7 cellular contexts compared by ENCODE assay signal in the genomic region with DNA sequence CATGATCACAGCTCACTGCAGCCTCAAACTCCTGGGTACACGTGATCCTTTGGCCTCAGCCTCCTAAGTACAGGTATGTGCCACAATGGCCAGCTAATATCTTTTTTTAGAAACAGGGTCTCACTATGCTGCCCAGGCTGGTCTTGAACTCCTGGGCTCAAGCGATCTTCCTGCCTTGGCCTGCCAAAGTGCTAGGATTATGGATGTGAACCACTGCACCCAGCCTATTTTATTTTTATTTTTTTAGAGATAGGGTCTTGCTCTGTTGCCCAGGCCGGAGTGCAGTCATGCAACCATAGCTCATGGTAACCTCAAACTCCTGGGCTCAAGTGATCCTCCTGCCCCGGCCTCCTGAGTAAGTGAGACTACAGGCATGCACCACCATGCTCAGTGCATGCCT. TPM values are rescaled to one million over a fixed set of nuclear protein-coding genes. Genes with fewer than 3 reads are reported as not detected.
A peak's percentile ranks its signal among the peaks of the same experiment; 100 is the strongest.
DNase-seq lines count a peak whose midpoint lies in the region; ATAC-seq, FAIRE-seq and TF ChIP-seq lines count a peak whose summit lies in the region.
"Not testable (repeated sequence)": the region's sequence is repeated elsewhere in the genome, so short reads cannot be mapped to it uniquely, and the experiment has no call there.

No MANE protein-coding gene starts in this region.

- H3K36me3 ChIP-seq in CD8-positive, alpha-beta memory T cell (ENCODE audit: insufficient read depth, low read length); ectodermal cell (ENCODE audit: control insufficient read depth, insufficient read depth, low read length); kidney (ENCODE audit: control insufficient read depth in 1 of 2, insufficient read depth in 2 of 2, low read length in 2 of 2); neuron (ENCODE audit: insufficient read depth, low read length); stomach: not testable (repeated sequence)

- not testable (repeated sequence) for H3K27me3 ChIP-seq in CD8-positive, alpha-beta memory T cell (ENCODE audit: insufficient read depth, low read length, poor library complexity, severe bottlenecking); ectodermal cell (ENCODE audit: control insufficient read depth, insufficient read depth, low read length, poor library complexity, severe bottlenecking); neuron (ENCODE audit: insufficient read depth, low read length); stomach

- not testable (repeated sequence) for H3K9me3 ChIP-seq in CD8-positive, alpha-beta memory T cell (ENCODE audit: low read length); ectodermal cell (ENCODE audit: control insufficient read depth, low read length); kidney (ENCODE audit: control insufficient read depth in 1 of 2, low read length in 2 of 2); neuron (ENCODE audit: low read length); stomach

- H3K36me3 Mint-ChIP-seq in CD8-positive, alpha-beta memory T cell; WTC11; activated T-helper 17 cell treated with anti-CD3 and anti-CD28 coated beads, Interleukin-2, amount 50 U/mL, for 72 hours (ENCODE audit: low read depth): not testable (repeated sequence)

- intact Hi-C loops in kidney (cut with DNase I); stomach (cut with DNase I; ENCODE audit: low total_unique reads): not testable (repeated sequence)

- H3K9ac ChIP-seq in kidney (ENCODE audit: low read length in 2 of 2) = not testable (repeated sequence)

- H3K4me3 Mint-ChIP-seq in CD8-positive, alpha-beta memory T cell = peak overlapping the region in 1 of 7 donors; percentile 89
- not testable (repeated sequence) for H3K4me3 Mint-ChIP-seq in WTC11
- H3K4me3 Mint-ChIP-seq in activated T-helper 17 cell treated with anti-CD3 and anti-CD28 coated beads, Interleukin-2, amount 50 U/mL, for 72 hours = peak overlapping the region; percentile 92

- CTCF ChIA-PET in CD8-positive, alpha-beta memory T cell (lab: Charles Lee) = interaction anchor here (0.9 to 2.3 kb wide), 5 partner anchors 8 to 84 kb away, joined by 3 to 11 read pairs (median 5); a partner anchor contains a TSS
- CTCF ChIA-PET in WTC11 (lab: Charles Lee) = not testable (repeated sequence)

- not testable (repeated sequence) for TF ChIP-seq EP300 in stomach (IDR thresholded peaks at IDR 0.05)

- POLR2A ChIA-PET in CD8-positive, alpha-beta memory T cell (lab: Charles Lee); WTC11 (lab: Charles Lee): not testable (repeated sequence)

- peak overlapping the region in 6 of 8 donors; percentile 83 to 97 (median 94) for H3K27ac Mint-ChIP-seq in CD8-positive, alpha-beta memory T cell
- H3K27ac Mint-ChIP-seq in WTC11 = not testable (repeated sequence)
- H3K27ac Mint-ChIP-seq in activated T-helper 17 cell treated with anti-CD3 and anti-CD28 coated beads, Interleukin-2, amount 50 U/mL, for 72 hours = peak overlapping the region; percentile 95

- not testable (repeated sequence) for H3K27me3 Mint-ChIP-seq in CD8-positive, alpha-beta memory T cell; WTC11 (ENCODE audit: low read depth); activated T-helper 17 cell treated with anti-CD3 and anti-CD28 coated beads, Interleukin-2, amount 50 U/mL, for 72 hours

- TF ChIP-seq POLR2A in stomach (IDR thresholded peaks at IDR 0.05) = not testable (repeated sequence)

- not testable (repeated sequence) for ATAC-seq in WTC11; activated T-helper 17 cell treated with anti-CD3 and anti-CD28 coated beads, Interleukin-2, amount 50 U/mL, for 72 hours (replicated peaks)

- peaks cover 18 to 39% (median 28%) of the 10 kb centered on the region in 3 donors for H3K4me1 Mint-ChIP-seq in CD8-positive, alpha-beta memory T cell
- peaks cover 15% of the 10 kb centered on the region for H3K4me1 Mint-ChIP-seq in WTC11
- peaks cover 10% of the 10 kb centered on the region for H3K4me1 Mint-ChIP-seq in activated T-helper 17 cell treated with anti-CD3 and anti-CD28 coated beads, Interleukin-2, amount 50 U/mL, for 72 hours

- not testable (repeated sequence) for H3K4me3 ChIP-seq in CD8-positive, alpha-beta memory T cell (ENCODE audit: low read length); ectodermal cell (ENCODE audit: insufficient read depth, low read depth, low read length); kidney (ENCODE audit: low read length in 2 of 2); stomach
- H3K4me3 ChIP-seq in neuron (ENCODE audit: low read length) = peak overlapping the region; percentile 52

- peaks cover 19% of the 10 kb centered on the region for H3K4me1 ChIP-seq in CD8-positive, alpha-beta memory T cell (ENCODE audit: insufficient read depth, low read length)
- peaks cover 11% of the 10 kb centered on the region for H3K4me1 ChIP-seq in ectodermal cell (ENCODE audit: control insufficient read depth, insufficient read depth, low read length)
- not testable (repeated sequence) for H3K4me1 ChIP-seq in kidney (ENCODE audit: control insufficient read depth in 1 of 2, insufficient read depth in 1 of 2, low read depth in 1 of 2, low read length in 2 of 2); neuron (ENCODE audit: insufficient read depth, low read length)
- H3K4me1 ChIP-seq in stomach = peaks cover 8 to 39% (median 38%) of the 10 kb centered on the region in 4 donors

- not testable (repeated sequence) for DNase-seq in CD8-positive, alpha-beta memory T cell; WTC11 (ENCODE audit: low spot score); stomach
- peak; percentile 35 for DNase-seq in kidney

- not testable (repeated sequence) for FAIRE-seq in kidney (lab: Jason Lieb, UNC)

- TF ChIP-seq CTCF in WTC11 (IDR thresholded peaks at IDR 0.05); kidney (IDR thresholded peaks at IDR 0.05; ENCODE audit: borderline replicate concordance, extremely low read depth, insufficient read depth); stomach (IDR thresholded peaks at IDR 0.05): not testable (repeated sequence)

- peak overlapping the region; percentile 80 for H3K27ac ChIP-seq in CD8-positive, alpha-beta memory T cell (ENCODE audit: low read depth, low read length)
- peak overlapping the region; percentile 72 for H3K27ac ChIP-seq in ectodermal cell (ENCODE audit: insufficient read depth, low read depth, low read length, poor library complexity, severe bottlenecking)
- not testable (repeated sequence) for H3K27ac ChIP-seq in kidney (ENCODE audit: low read depth in 2 of 2, low read length in 2 of 2)
- peak overlapping the region in 3 of 5 donors; percentile 77 to 83 (median 81) for H3K27ac ChIP-seq in stomach

- WGBS in ectodermal cell, 2 experiments = 90 to 95% methylated on average over 4 of the region's 4 CpGs
- 91 to 99% (median 95%) methylated on average over 4 of the region's 4 CpGs for WGBS in stomach, 5 donors

- not testable (repeated sequence) for H2AFZ ChIP-seq in neuron (ENCODE audit: low read depth, low read length)

- not testable (repeated sequence) for H3K9me3 Mint-ChIP-seq in CD8-positive, alpha-beta memory T cell; activated T-helper 17 cell treated with anti-CD3 and anti-CD28 coated beads, Interleukin-2, amount 50 U/mL, for 72 hours
- peaks cover 11% of the 10 kb centered on the region for H3K9me3 Mint-ChIP-seq in WTC11

TF ChIP-seq in WTC11, 78 proteins besides CTCF, POLR2A, EP300 and RAD21:
- TF ChIP-seq ZNF121 (CRISPR knock-in tag; IDR thresholded peaks at IDR 0.05) = peak; percentile 51; the same call in 1 of the 2 replicates

RNA-seq across cellular contexts. Expression of a gene that starts 17.6 kb away (rescaled TPM):
- 1 to 10 TPM; 5.3 to 8.8 TPM for total RNA-seq in CD8-positive, alpha-beta memory T cell
- 6.6 TPM for polyA plus RNA-seq in CD8-positive, alpha-beta memory T cell
- 16.9 to 20.7 TPM (median 18.4 TPM) in 3 replicates for total RNA-seq in WTC11 (2021)
- total RNA-seq in activated T-helper 17 cell treated with anti-CD3 and anti-CD28 coated beads, Interleukin-2, amount 50 U/mL, for 72 hours = 1 to 10 TPM; 4.6 to 4.8 TPM
- 41.6 TPM for polyA plus RNA-seq in ectodermal cell (2013, experiment 1 of 4)
- 33.4 TPM for polyA plus RNA-seq in ectodermal cell (2013, experiment 2 of 4)
- polyA plus RNA-seq in ectodermal cell (2013, experiment 3 of 4) = 34.5 TPM
- polyA plus RNA-seq in ectodermal cell (2013, experiment 4 of 4) = 32.3 TPM
- 45.8 TPM for total RNA-seq in kidney
- polyA plus RNA-seq in kidney (ENCODE audit: insufficient read depth, low read depth, low replicate concordance) = 44.5 TPM
- 100 to 1,000 TPM in 2 of 5 donors, 10 to 100 TPM in 3; 21.1 to 263 (median 96.9) TPM for total RNA-seq in stomach
- 10 to 100 TPM; 37.5 to 66.1 (median 46.6) TPM for polyA plus RNA-seq in stomach

RNA-seq across cellular contexts. Expression of a gene that starts 25.7 kb away (rescaled TPM):
- total RNA-seq in CD8-positive, alpha-beta memory T cell = 10 to 100 TPM; 31.2 to 32.7 TPM
- polyA plus RNA-seq in CD8-positive, alpha-beta memory T cell = 45.1 TPM
- total RNA-seq in WTC11 (2021) (15.0 to 23.1 TPM (median 19.6 TPM) in 3 replicates), kidney (28.0 TPM), stomach (100 to 1,000 TPM in 1 of 5 donors, 10 to 100 TPM in 3, 1 to 10 TPM in 1; 5.4 to 117 (median 12.9) TPM)
- total RNA-seq in activated T-helper 17 cell treated with anti-CD3 and anti-CD28 coated beads, Interleukin-2, amount 50 U/mL, for 72 hours = 10 to 100 TPM; 17.2 to 19.8 TPM
- polyA plus RNA-seq in ectodermal cell (2013, experiment 1 of 4) = 21.6 TPM
- 27.2 TPM for polyA plus RNA-seq in ectodermal cell (2013, experiment 2 of 4)
- polyA plus RNA-seq in ectodermal cell (2013, experiment 3 of 4) = 19.5 TPM
- 21.2 TPM for polyA plus RNA-seq in ectodermal cell (2013, experiment 4 of 4)
- polyA plus RNA-seq in kidney (ENCODE audit: insufficient read depth, low read depth, low replicate concordance) (34.1 TPM), stomach (10 to 100 TPM; 23.6 to 30.5 (median 25.4) TPM)
